24 cellular contexts compared by ENCODE assay signal in genomic region chr14:104256025-104256424, GRCh38.
"Had no signal": no experiment of that assay in that cellular context is flagged by ENCODE, and none has a peak within 500 bp of the region (broad histone marks: within the 10 kb centered on the region; RNA-seq: fewer than 3 reads in every experiment).

No MANE protein-coding gene starts in this region.

- H3K36me3 ChIP-seq: neural progenitor cell, ovary, right lobe of liver, sigmoid colon, stomach, thoracic aorta, thyroid gland, tibial nerve, upper lobe of right lung, uterus had no signal

- FAIRE-seq: small intestine had no signal

- DNase-seq: natural killer cell; occipital lobe; ovary; posterior cingulate gyrus; psoas muscle; right cardiac atrium; right lobe of liver; sigmoid colon; small intestine; stimulated activated CD4-positive, alpha-beta T cell treated with anti-CD3 and anti-CD28 coated beads, Interleukin-15, amount 100 ng/mL, for 24 hours; stimulated activated CD4-positive, alpha-beta T cell treated with anti-CD3 and anti-CD28 coated beads, Interleukin-2, amount 100 ng/mL, for 48 hours; stimulated activated CD4-positive, alpha-beta T cell treated with anti-CD3 and anti-CD28 coated beads, Interleukin-4, amount 100 ng/mL, for 24 hours; stimulated activated naive B cell treated with anti-CD40 and anti-IgM and Interleukin-4, amounts not matched to agents 10 μg/mL and 1 μg/mL and 100 μg/mL, for 72 hours; stimulated activated naive CD4-positive, alpha-beta T cell treated with Interleukin-2 at 50 U/mL for 16 hours; stomach; thyroid gland; trophoblast cell; upper lobe of right lung; uterus had no signal

- H3K27ac ChIP-seq: neural progenitor cell, ovary, parathyroid adenoma, psoas muscle, right lobe of liver, sigmoid colon, stomach, thoracic aorta, thyroid gland, tibial nerve, upper lobe of right lung, uterus had no signal

- H3K4me1 ChIP-seq: neural progenitor cell, parathyroid adenoma, psoas muscle, right lobe of liver, sigmoid colon, stomach, thyroid gland, tibial nerve, upper lobe of right lung, uterus had no signal

- H3K4me3 ChIP-seq: neural progenitor cell, ovary, psoas muscle, right lobe of liver, sigmoid colon, stomach, thoracic aorta, thyroid gland, tibial nerve, upper lobe of right lung, uterus had no signal

- H3K9ac ChIP-seq: neural progenitor cell, parathyroid adenoma had no signal

- H3K79me2 ChIP-seq: parathyroid adenoma had no signal

- H3K4me2 ChIP-seq: neural progenitor cell had no signal

- ATAC-seq: natural killer cell; psoas muscle; right cardiac atrium; right lobe of liver; stimulated activated effector memory CD8-positive, alpha-beta T cell treated with anti-CD3 and anti-CD28 coated beads, Interleukin-12 subunit alpha, Interleukin-12 subunit beta, amount 100 ng/mL, for 72 hours; stimulated activated naive B cell treated with anti-CD40 and anti-IgM and Interleukin-4, amounts not matched to agents 10 μg/mL and 1 μg/mL and 100 μg/mL, for 72 hours; upper lobe of right lung had no signal

- H2AFZ ChIP-seq: neural progenitor cell, parathyroid adenoma had no signal

- H3K9me3 ChIP-seq: ovary, psoas muscle, right lobe of liver, sigmoid colon, thoracic aorta, thyroid gland, upper lobe of right lung, uterus had no signal

- H3K27me3 ChIP-seq: neural progenitor cell, ovary, right lobe of liver, sigmoid colon, thyroid gland, tibial nerve, upper lobe of right lung, uterus had no signal
